1 cellular context compared by ENCODE assay signal in genomic region chr6:93779086-93779858, GRCh38.
TF ChIP-seq lines count a peak whose summit lies in the region.

No MANE protein-coding gene starts in this region.

TF ChIP-seq in WTC11, 78 proteins besides CTCF, POLR2A, EP300 and RAD21 (continued from another document):
- no peak for TF ChIP-seq ZSCAN18 (CRISPR knock-in tag; IDR thresholded peaks at IDR 0.05)
- TF ChIP-seq, protein P1, sequence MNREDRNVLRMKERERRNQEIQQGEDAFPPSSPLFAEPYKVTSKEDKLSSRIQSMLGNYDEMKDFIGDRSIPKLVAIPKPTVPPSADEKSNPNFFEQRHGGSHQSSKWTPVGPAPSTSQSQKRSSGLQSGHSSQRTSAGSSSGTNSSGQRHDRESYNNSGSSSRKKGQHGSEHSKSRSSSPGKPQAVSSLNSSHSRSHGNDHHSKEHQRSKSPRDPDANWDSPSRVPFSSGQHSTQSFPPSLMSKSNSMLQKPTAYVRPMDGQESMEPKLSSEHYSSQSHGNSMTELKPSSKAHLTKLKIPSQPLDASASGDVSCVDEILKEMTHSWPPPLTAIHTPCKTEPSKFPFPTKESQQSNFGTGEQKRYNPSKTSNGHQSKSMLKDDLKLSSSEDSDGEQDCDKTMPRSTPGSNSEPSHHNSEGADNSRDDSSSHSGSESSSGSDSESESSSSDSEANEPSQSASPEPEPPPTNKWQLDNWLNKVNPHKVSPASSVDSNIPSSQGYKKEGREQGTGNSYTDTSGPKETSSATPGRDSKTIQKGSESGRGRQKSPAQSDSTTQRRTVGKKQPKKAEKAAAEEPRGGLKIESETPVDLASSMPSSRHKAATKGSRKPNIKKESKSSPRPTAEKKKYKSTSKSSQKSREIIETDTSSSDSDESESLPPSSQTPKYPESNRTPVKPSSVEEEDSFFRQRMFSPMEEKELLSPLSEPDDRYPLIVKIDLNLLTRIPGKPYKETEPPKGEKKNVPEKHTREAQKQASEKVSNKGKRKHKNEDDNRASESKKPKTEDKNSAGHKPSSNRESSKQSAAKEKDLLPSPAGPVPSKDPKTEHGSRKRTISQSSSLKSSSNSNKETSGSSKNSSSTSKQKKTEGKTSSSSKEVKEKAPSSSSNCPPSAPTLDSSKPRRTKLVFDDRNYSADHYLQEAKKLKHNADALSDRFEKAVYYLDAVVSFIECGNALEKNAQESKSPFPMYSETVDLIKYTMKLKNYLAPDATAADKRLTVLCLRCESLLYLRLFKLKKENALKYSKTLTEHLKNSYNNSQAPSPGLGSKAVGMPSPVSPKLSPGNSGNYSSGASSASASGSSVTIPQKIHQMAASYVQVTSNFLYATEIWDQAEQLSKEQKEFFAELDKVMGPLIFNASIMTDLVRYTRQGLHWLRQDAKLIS (CRISPR knock-in tag; IDR thresholded peaks at IDR 0.05; ENCODE audit: borderline replicate concordance), result no peak
- no peak for TF ChIP-seq SP1 (CRISPR knock-in tag; conservative IDR thresholded peaks at IDR 0.05)
